Comparison of ENCODE assay signal across 7 cellular contexts in genomic region chr1:83423366-83423765, GRCh38.
A peak's percentile ranks its signal among the peaks of the same experiment; 100 is the strongest.
DNase-seq lines count a peak whose midpoint lies in the region; ATAC-seq, FAIRE-seq and TF ChIP-seq lines count a peak whose summit lies in the region.
"Not testable (repeated sequence)": the region's sequence is repeated elsewhere in the genome, so short reads cannot be mapped to it uniquely, and the experiment has no call there.

No MANE protein-coding gene starts in this region.

- peak; percentile 90 for ATAC-seq in activated CD8-positive, alpha-beta T cell treated with anti-CD3 and anti-CD28 coated beads for 36 hours
- ATAC-seq in activated T-helper 17 cell treated with anti-CD3 and anti-CD28 coated beads, Interleukin-2, amount 50 U/mL, for 72 hours (replicated peaks) = peak; percentile 48
- peak; percentile 93 for ATAC-seq in activated naive CD8-positive, alpha-beta T cell treated with anti-CD3 and anti-CD28 coated beads, Interleukin-2, amount 50 U/mL, for 24 hours
- ATAC-seq in stimulated activated naive CD8-positive, alpha-beta T cell treated with anti-CD3 and anti-CD28 coated beads, Interleukin-15, Interleukin-2, amounts not matched to agents 100 U/mL and 50 U/mL, for 24 hours = peak; percentile 88

- peak overlapping the region; percentile 15 for H3K27ac Mint-ChIP-seq in activated CD8-positive, alpha-beta T cell treated with anti-CD3 and anti-CD28 coated beads for 36 hours
- not testable (repeated sequence) for H3K27ac Mint-ChIP-seq in activated T-helper 17 cell treated with anti-CD3 and anti-CD28 coated beads, Interleukin-2, amount 50 U/mL, for 72 hours; activated naive CD8-positive, alpha-beta T cell treated with anti-CD3 and anti-CD28 coated beads, Interleukin-2, amount 50 U/mL, for 24 hours

- H3K36me3 Mint-ChIP-seq in activated CD8-positive, alpha-beta T cell treated with anti-CD3 and anti-CD28 coated beads for 36 hours (ENCODE audit: low read depth); activated T-helper 17 cell treated with anti-CD3 and anti-CD28 coated beads, Interleukin-2, amount 50 U/mL, for 72 hours (ENCODE audit: low read depth); activated naive CD8-positive, alpha-beta T cell treated with anti-CD3 and anti-CD28 coated beads, Interleukin-2, amount 50 U/mL, for 24 hours (ENCODE audit: low read depth): not testable (repeated sequence)

- POLR2A ChIA-PET in activated CD8-positive, alpha-beta T cell treated with anti-CD3 and anti-CD28 coated beads for 36 hours (lab: Charles Lee) = not testable (repeated sequence)

- intact Hi-C loops in activated CD8-positive, alpha-beta T cell treated with anti-CD3 and anti-CD28 coated beads for 36 hours (cut with micrococcal nuclease) = not testable (repeated sequence)

- not testable (repeated sequence) for H3K4me1 Mint-ChIP-seq in activated CD8-positive, alpha-beta T cell treated with anti-CD3 and anti-CD28 coated beads for 36 hours (ENCODE audit: low read depth); activated T-helper 17 cell treated with anti-CD3 and anti-CD28 coated beads, Interleukin-2, amount 50 U/mL, for 72 hours
- peaks cover 15% of the 10 kb centered on the region for H3K4me1 Mint-ChIP-seq in activated naive CD8-positive, alpha-beta T cell treated with anti-CD3 and anti-CD28 coated beads, Interleukin-2, amount 50 U/mL, for 24 hours

- not testable (repeated sequence) for H3K9me3 Mint-ChIP-seq in activated CD8-positive, alpha-beta T cell treated with anti-CD3 and anti-CD28 coated beads for 36 hours; activated T-helper 17 cell treated with anti-CD3 and anti-CD28 coated beads, Interleukin-2, amount 50 U/mL, for 72 hours; activated naive CD8-positive, alpha-beta T cell treated with anti-CD3 and anti-CD28 coated beads, Interleukin-2, amount 50 U/mL, for 24 hours

- H3K27me3 Mint-ChIP-seq in activated CD8-positive, alpha-beta T cell treated with anti-CD3 and anti-CD28 coated beads for 36 hours; activated T-helper 17 cell treated with anti-CD3 and anti-CD28 coated beads, Interleukin-2, amount 50 U/mL, for 72 hours; activated naive CD8-positive, alpha-beta T cell treated with anti-CD3 and anti-CD28 coated beads, Interleukin-2, amount 50 U/mL, for 24 hours: not testable (repeated sequence)

- TF ChIP-seq CTCF in activated CD8-positive, alpha-beta T cell treated with anti-CD3 and anti-CD28 coated beads for 36 hours (IDR thresholded peaks at IDR 0.05) = not testable (repeated sequence)

- not testable (repeated sequence) for DNase-seq in GM18507 (ENCODE audit: extremely low spot score, insufficient read length, low read depth); activated CD8-positive, alpha-beta T cell treated with anti-CD3 and anti-CD28 coated beads for 36 hours; activated naive CD8-positive, alpha-beta T cell treated with anti-CD3 and anti-CD28 coated beads, Interleukin-2, amount 50 U/mL, for 24 hours; stimulated activated naive CD8-positive, alpha-beta T cell treated with anti-CD3 and anti-CD28 coated beads, Interleukin-15, Interleukin-2, amounts not matched to agents 100 U/mL and 50 U/mL, for 24 hours
- DNase-seq in NCI-H748 (lab: John Stamatoyannopoulos, UW; ENCODE audit: unreplicated experiment) = peak; percentile 33

- not testable (repeated sequence) for H3K4me3 Mint-ChIP-seq in activated CD8-positive, alpha-beta T cell treated with anti-CD3 and anti-CD28 coated beads for 36 hours; activated T-helper 17 cell treated with anti-CD3 and anti-CD28 coated beads, Interleukin-2, amount 50 U/mL, for 72 hours; activated naive CD8-positive, alpha-beta T cell treated with anti-CD3 and anti-CD28 coated beads, Interleukin-2, amount 50 U/mL, for 24 hours

- CTCF ChIA-PET in activated CD8-positive, alpha-beta T cell treated with anti-CD3 and anti-CD28 coated beads for 36 hours (lab: Charles Lee) = not testable (repeated sequence)

- FAIRE-seq in GM18507 (lab: Jason Lieb, UNC) = peak; percentile 54
- peak; percentile 41 for FAIRE-seq in islet of Langerhans (lab: Jason Lieb, UNC)
